In genomic region chr1:18877282-18877681, GRCh38 we compare ENCODE assay signal across 1 cellular context.
TF ChIP-seq lines count a peak whose summit lies in the region.

No MANE protein-coding gene starts in this region.

TF ChIP-seq in GM23338, 12 proteins besides CTCF, POLR2A, EP300 and RAD21 (continued from another document):
- TF ChIP-seq POLR2AphosphoS5 (IDR thresholded peaks at IDR 0.05; ENCODE audit: low read depth) (no peak), REST (IDR thresholded peaks at IDR 0.05; ENCODE audit: unreplicated experiment) (no peak), EZH2 (IDR thresholded peaks at IDR 0.05; ENCODE audit: low read depth, unreplicated experiment) (no peak)
TF ChIP-seq in GM23338: peak in this region for 0.
